Comparison of ENCODE assay signal across 18 cellular contexts in the genomic region with DNA sequence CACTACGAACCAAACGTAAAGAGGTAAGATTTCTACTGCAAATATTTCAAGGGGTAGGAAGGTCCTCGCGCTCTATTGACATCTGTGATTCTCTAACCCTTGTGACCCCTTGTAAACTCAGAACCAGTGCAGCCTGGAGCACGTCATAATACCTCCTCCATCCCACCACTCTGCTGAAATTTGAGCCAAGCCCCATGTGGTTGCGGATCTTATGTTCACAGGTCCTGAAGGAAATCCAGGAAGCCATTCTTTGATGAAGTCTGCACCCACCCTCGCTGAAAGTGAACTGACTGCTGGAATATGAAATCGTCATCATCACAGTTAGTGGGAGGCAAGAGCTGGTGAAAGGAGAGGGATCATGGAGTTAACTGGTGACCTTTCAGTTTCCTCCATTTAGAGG. TPM values are rescaled to one million over a fixed set of nuclear protein-coding genes. Genes with fewer than 3 reads are reported as not detected.
DNase-seq lines count a peak whose midpoint lies in the region; TF ChIP-seq lines count a peak whose summit lies in the region.
"Had no signal": no experiment of that assay in that cellular context is flagged by ENCODE, and none has a peak within 500 bp of the region (broad histone marks: within the 10 kb centered on the region; RNA-seq: fewer than 3 reads in every experiment).

No MANE protein-coding gene starts in this region.

- peak overlapping the region; percentile 14 for H3K4me3 Mint-ChIP-seq in dendritic cell treated with granulocyte-macrophage colony-stimulating factor and Interleukin-4, amounts not matched to agents 40 ng/mL and 50 ng/mL, for 4 days
- no peak overlapping the region for H3K4me3 Mint-ChIP-seq in neural progenitor cell
- H3K4me3 Mint-ChIP-seq: endodermal cell, T-cell, WTC11 had no signal

- peak overlapping the region; percentile 43 for H3K27ac ChIP-seq in neural progenitor cell
- no peak overlapping the region for H3K27ac ChIP-seq in ovary
- H3K27ac ChIP-seq: cardiac muscle cell had no signal

- intact Hi-C loops in dendritic cell treated with granulocyte-macrophage colony-stimulating factor and Interleukin-4, amounts not matched to agents 40 ng/mL and 50 ng/mL, for 4 days (cut with micrococcal nuclease) = no loop called here
- intact Hi-C loops in ovary (cut with DNase I) = no loop called here

- H3F3A ChIP-seq in neural progenitor cell (ENCODE audit: low read depth) = peaks cover 7% of the 10 kb centered on the region

- no peaks in the 10 kb centered on the region for H3K9me3 ChIP-seq in neural progenitor cell (ENCODE audit: low read depth)
- H3K9me3 ChIP-seq in ovary = no peaks in the 10 kb centered on the region
- H3K9me3 ChIP-seq: sigmoid colon had no signal

- H3K9ac ChIP-seq in neural progenitor cell = no peak overlapping the region

- peaks cover 96% of the 10 kb centered on the region for H3K79me2 ChIP-seq in neural progenitor cell (ENCODE audit: low read depth)

- no peak overlapping the region for H3K4me2 ChIP-seq in neural progenitor cell

- no peak for TF ChIP-seq POLR2A in ovary (IDR thresholded peaks at IDR 0.05)

- H4K20me1 ChIP-seq in neural progenitor cell (ENCODE audit: low read depth) = peaks cover 90% of the 10 kb centered on the region

- H3K9me3 Mint-ChIP-seq in dendritic cell treated with granulocyte-macrophage colony-stimulating factor and Interleukin-4, amounts not matched to agents 40 ng/mL and 50 ng/mL, for 4 days = no peaks in the 10 kb centered on the region
- H3K9me3 Mint-ChIP-seq in neural progenitor cell = no peaks in the 10 kb centered on the region
- H3K9me3 Mint-ChIP-seq: endodermal cell, T-cell, WTC11 had no signal

- H3K36me3 ChIP-seq in neural progenitor cell = no peaks in the 10 kb centered on the region
- no peaks in the 10 kb centered on the region for H3K36me3 ChIP-seq in ovary
- H3K36me3 ChIP-seq: cardiac muscle cell, sigmoid colon had no signal

- no peaks in the 10 kb centered on the region for H3K27me3 Mint-ChIP-seq in dendritic cell treated with granulocyte-macrophage colony-stimulating factor and Interleukin-4, amounts not matched to agents 40 ng/mL and 50 ng/mL, for 4 days
- peaks cover 2% of the 10 kb centered on the region for H3K27me3 Mint-ChIP-seq in neural progenitor cell (ENCODE audit: insufficient read depth, low read depth)

- TF ChIP-seq EP300 in ovary (IDR thresholded peaks at IDR 0.05) = no peak

- H3K4me3 ChIP-seq in neural progenitor cell (no peak overlapping the region), ovary (no peak overlapping the region)
- H3K4me3 ChIP-seq: cardiac muscle cell, sigmoid colon had no signal

- H3K4me1 ChIP-seq in neural progenitor cell (peaks cover 34% of the 10 kb centered on the region), ovary (ENCODE audit: insufficient read depth) (peaks cover 21% of the 10 kb centered on the region)

- TF ChIP-seq CTCF in neural progenitor cell (IDR thresholded peaks at IDR 0.05) (no peak), ovary (IDR thresholded peaks at IDR 0.05) (no peak)

- H3K4me1 Mint-ChIP-seq in dendritic cell treated with granulocyte-macrophage colony-stimulating factor and Interleukin-4, amounts not matched to agents 40 ng/mL and 50 ng/mL, for 4 days (ENCODE audit: low read depth) = peaks cover 65% of the 10 kb centered on the region
- H3K4me1 Mint-ChIP-seq in neural progenitor cell = peaks cover 76% of the 10 kb centered on the region

- H3K27me3 ChIP-seq in neural progenitor cell (no peaks in the 10 kb centered on the region), ovary (no peaks in the 10 kb centered on the region)
- H3K27me3 ChIP-seq: cardiac muscle cell, sigmoid colon had no signal

- peak overlapping the region; percentile 77 for H3K27ac Mint-ChIP-seq in dendritic cell treated with granulocyte-macrophage colony-stimulating factor and Interleukin-4, amounts not matched to agents 40 ng/mL and 50 ng/mL, for 4 days
- no peak overlapping the region for H3K27ac Mint-ChIP-seq in neural progenitor cell
- H3K27ac Mint-ChIP-seq: endodermal cell, T-cell, WTC11 had no signal

- peak; percentile 45 for DNase-seq in DMS114 treated with DMSO at 0.1 percent for 48 hours (lab: John Stamatoyannopoulos, UW; ENCODE audit: unreplicated experiment)
- DNase-seq in NCI-H2171 (lab: John Stamatoyannopoulos, UW) = peak; percentile 28
- DNase-seq in neural progenitor cell (ENCODE audit: low spot score) = no peak
- no peak for DNase-seq in NCI-H2029 (lab: John Stamatoyannopoulos, UW)
- no peak for DNase-seq in activated CD8-positive, alpha-beta memory T cell treated with anti-CD3 and anti-CD28 coated beads, Interleukin-2, amount 50 U/mL, for 4 hours
- DNase-seq in NCI-H1092 (lab: John Stamatoyannopoulos, UW) = no peak
- no peak for DNase-seq in ovary
- DNase-seq: activated CD8-positive, alpha-beta memory T cell treated with anti-CD3 and anti-CD28 coated beads for 24 hours; COR-L47; endodermal cell; midbrain; MM.1S; occipital lobe; sigmoid colon; T-cell had no signal

- H2AFZ ChIP-seq in neural progenitor cell (replicated peaks) = no peak overlapping the region

- peaks cover 94% of the 10 kb centered on the region for H3K36me3 Mint-ChIP-seq in dendritic cell treated with granulocyte-macrophage colony-stimulating factor and Interleukin-4, amounts not matched to agents 40 ng/mL and 50 ng/mL, for 4 days (ENCODE audit: low read depth)
- peaks cover 21% of the 10 kb centered on the region for H3K36me3 Mint-ChIP-seq in neural progenitor cell
- H3K36me3 Mint-ChIP-seq: T-cell, WTC11 had no signal

- WGBS in ovary, 3 donors = 86 to 90% (median 87%) methylated on average over 8 of the region's 8 CpGs

RNA-seq across cellular contexts. Expression of gene ZEB2, which starts 21.7 kb away (rescaled TPM):
- 72.9 and 106 TPM in 2 replicates for total RNA-seq in neural progenitor cell (ENCODE audit: low replicate concordance)
- total RNA-seq in ovary = 100 to 1,000 TPM in 6 of 7 donors, 10 to 100 TPM in 1; 55.3 to 250 (median 186) TPM
- 10 to 100 TPM; 57.0 to 84.8 TPM for polyA plus RNA-seq in ovary

Comparison
In these comparisons a context has a peak if more than half of its experiments do, and no peak if none do; other contexts are left out.
1. DNase-seq: peak in DMS114 treated with DMSO at 0.1 percent for 48 hours (single experiment) and NCI-H2171 (single experiment); none in neural progenitor cell (single experiment), NCI-H2029 (single experiment), activated CD8-positive, alpha-beta memory T cell treated with anti-CD3 and anti-CD28 coated beads, Interleukin-2, amount 50 U/mL, for 4 hours (single experiment), NCI-H1092 (single experiment) and ovary (0 of 5).